Comparison of ENCODE assay signal across 18 cellular contexts in genomic region chr6:121837545-121838229, GRCh38.
"Had no signal": no experiment of that assay in that cellular context is flagged by ENCODE, and none has a peak within 500 bp of the region (broad histone marks: within the 10 kb centered on the region; RNA-seq: fewer than 3 reads in every experiment).

No MANE protein-coding gene starts in this region.

- H3K4me1 ChIP-seq: colonic mucosa, gastroesophageal sphincter, parathyroid adenoma, prostate gland, testis, transverse colon had no signal

- H3K36me3 ChIP-seq: brain microvascular endothelial cell, colonic mucosa, esophagus muscularis mucosa, gastroesophageal sphincter, prostate gland, transverse colon had no signal

- H3K9me3 ChIP-seq: colonic mucosa, esophagus muscularis mucosa, gastroesophageal sphincter, prostate gland, testis, transverse colon had no signal

- ATAC-seq: gastroesophageal sphincter; natural killer cell treated with Interleukin-12 subunit alpha and Interleukin-12 subunit beta and Interleukin-15 and Interleukin-18, amount 100 ng/mL, for 72 hours; sciatic nerve; stimulated activated memory B cell treated with anti-CD40 and anti-IgM and Interleukin-4, amounts not matched to agents 10 μg/mL and 1 μg/mL and 100 μg/mL, for 72 hours had no signal

- H3K4me3 ChIP-seq: colonic mucosa, esophagus muscularis mucosa, gastroesophageal sphincter, prostate gland, skin epidermis, testis, transverse colon had no signal

- DNase-seq: brain microvascular endothelial cell; caudate nucleus; colonic mucosa; dermis blood vessel endothelial cell; endodermal cell; kidney glomerular epithelial cell; occipital lobe; stimulated activated CD4-positive, alpha-beta T cell treated with anti-CD3 and anti-CD28 coated beads, Interleukin-2, amount 100 ng/mL, for 48 hours; testis; transverse colon had no signal

- H2AFZ ChIP-seq: parathyroid adenoma had no signal

- H3K27me3 ChIP-seq: brain microvascular endothelial cell, colonic mucosa, esophagus muscularis mucosa, gastroesophageal sphincter, testis, transverse colon had no signal

- H3K27ac ChIP-seq: brain microvascular endothelial cell, colonic mucosa, esophagus muscularis mucosa, gastroesophageal sphincter, parathyroid adenoma, prostate gland, testis, transverse colon had no signal

- H3K9ac ChIP-seq: parathyroid adenoma had no signal
